ENCODE assay signal across 8 cellular contexts in the genomic region with DNA sequence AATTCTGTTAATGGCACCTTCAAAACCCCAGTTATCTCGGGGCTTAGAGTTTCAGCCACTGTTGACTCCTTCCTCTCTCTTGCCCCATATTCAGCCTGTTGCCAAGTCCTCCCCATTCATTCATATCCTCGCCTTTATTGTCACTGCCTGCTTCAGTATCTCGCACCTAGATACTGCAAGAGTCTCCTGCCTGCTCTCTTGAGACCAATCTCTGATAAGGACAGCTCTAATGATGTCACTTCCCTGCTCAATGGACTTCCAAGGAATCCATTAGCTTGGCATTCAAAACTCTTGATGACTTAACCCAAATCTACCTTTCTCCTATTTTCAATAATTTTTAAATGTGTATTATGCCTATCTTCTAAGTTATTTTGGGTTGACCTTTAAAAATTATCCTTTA. TPM values are rescaled to one million over a fixed set of nuclear protein-coding genes. Genes with fewer than 3 reads are reported as not detected.
DNase-seq lines count a peak whose midpoint lies in the region; ATAC-seq and TF ChIP-seq lines count a peak whose summit lies in the region.
"Had no signal": no experiment of that assay in that cellular context is flagged by ENCODE, and none has a peak within 500 bp of the region (broad histone marks: within the 10 kb centered on the region; RNA-seq: fewer than 3 reads in every experiment).

No MANE protein-coding gene starts in this region.

- BruUV-seq in HCT116 (replicated peaks; lab: Mats Ljungman, UMichigan): no TSS peak

- TF ChIP-seq RAD21 in HCT116 (IDR thresholded peaks at IDR 0.05; ENCODE audit: low read depth): no peak

- peaks cover 19% of the 10 kb centered on the region for H3K79me2 ChIP-seq in HCT116 (ENCODE audit: insufficient read depth, low read length)

- TF ChIP-seq CTCF in HCT116 (IDR thresholded peaks at IDR 0.05 in 2 of 3, conservative IDR thresholded peaks at IDR 0.05 in 1 of 3; ENCODE audit: borderline replicate concordance in 1 of 3, insufficient read depth in 1 of 3, low read depth in 2 of 3, low read length in 2 of 3) (no peak), WI38 (IDR thresholded peaks at IDR 0.05; ENCODE audit: low read depth, low read length) (no peak), fibroblast of villous mesenchyme (IDR thresholded peaks at IDR 0.05; ENCODE audit: insufficient read depth, low read depth, low read length) (no peak)

- H3K9me3 ChIP-seq in HCT116 (ENCODE audit: control insufficient read depth in 1 of 2, insufficient read depth in 1 of 2, low read depth in 1 of 2, low read length in 2 of 2) (no peaks in the 10 kb centered on the region), skeletal muscle satellite cell (replicated peaks; ENCODE audit: low read length) (no peaks in the 10 kb centered on the region)

- no peaks in the 10 kb centered on the region for H4K20me1 ChIP-seq in HCT116 (ENCODE audit: insufficient read depth)

- peak overlapping the region; percentile 72; the same call in 1 of the 2 replicates for H3K27ac ChIP-seq in HCT116 (ENCODE audit: low read depth, low read length)

- H3K4me3 ChIP-seq in HCT116 (replicated peaks in 1 of 2; ENCODE audit: low read depth in 1 of 2, low read length in 2 of 2) (peak overlapping the region; percentile 66 to 74), WI38 (ENCODE audit: low read depth, low read length) (peak overlapping the region; percentile 71), fibroblast of villous mesenchyme (ENCODE audit: low read depth, low read length) (peak overlapping the region; percentile 71), skeletal muscle satellite cell (ENCODE audit: low read length) (peak overlapping the region; percentile 93)

- H3K4me1 ChIP-seq in HCT116 (ENCODE audit: control insufficient read depth in 1 of 2, insufficient read depth in 2 of 2, low read length in 2 of 2) (peaks cover 3 to 14% of the 10 kb centered on the region in 2 experiments; a peak in 3 of 4 replicates), skeletal muscle satellite cell (ENCODE audit: control insufficient read depth, insufficient read depth, low read length) (peaks cover 9% of the 10 kb centered on the region)

- no peak for DNase-seq in HCT116 (ENCODE audit: low read depth, low spot score)
- no peak for DNase-seq in fibroblast of villous mesenchyme (ENCODE audit: low read depth)
- no peak for DNase-seq in cerebellar cortex (ENCODE audit: low spot score)

- no peak for TF ChIP-seq POLR2A in HCT116 (IDR thresholded peaks at IDR 0.05; ENCODE audit: borderline replicate concordance, extremely low read depth, insufficient read depth, insufficient read length)

- CTCF ChIA-PET in HCT116 (lab: Charles Lee): no interaction called here

- H3K27me3 ChIP-seq in HCT116 (ENCODE audit: insufficient read depth, low read length): no peaks in the 10 kb centered on the region
- no peaks in the 10 kb centered on the region for H3K27me3 ChIP-seq in skeletal muscle satellite cell (ENCODE audit: control insufficient read depth, insufficient read depth, low read length)
- H3K27me3 ChIP-seq: brain microvascular endothelial cell had no signal

- RAD21 ChIA-PET in HCT116 (lab: Charles Lee; ENCODE audit: low non-redundant PET in 1 of 2, low total read pairs in 2 of 2, uncharacterized antibody in 2 of 2, unreplicated experiment in 2 of 2): no interaction called here

- H2AFZ ChIP-seq in HCT116 (ENCODE audit: low read depth, low read length, poor library complexity, severe bottlenecking): no peak overlapping the region

- POLR2A ChIA-PET in HCT116 (lab: Charles Lee): interaction anchor here (1.7 to 1.9 kb wide), 2 partner anchors 8 to 16 kb away, joined by 4 to 8 read pairs; partner anchors contain the start of gene STEEP1

- H3K9me2 ChIP-seq in HCT116 (ENCODE audit: insufficient read depth): no peaks in the 10 kb centered on the region

- H3K9ac ChIP-seq in HCT116 (ENCODE audit: low read length) (peak overlapping the region; percentile 80), skeletal muscle satellite cell (ENCODE audit: low read depth, low read length) (peak overlapping the region; percentile 91)

- intact Hi-C loops in HCT116 (cut with micrococcal nuclease): no loop called here

- H3K4me2 ChIP-seq in HCT116 (ENCODE audit: low read length) (peak overlapping the region; percentile 82), skeletal muscle satellite cell (ENCODE audit: low read length) (peak overlapping the region; percentile 89)

- H3K36me3 ChIP-seq in HCT116 (ENCODE audit: control insufficient read depth in 1 of 2, insufficient read depth in 2 of 2, low read length in 2 of 2) (peaks cover 0 to 4% of the 10 kb centered on the region in 2 experiments; a peak in 2 of 4 replicates), skeletal muscle satellite cell (ENCODE audit: insufficient read depth, low read length) (peaks cover 7% of the 10 kb centered on the region)
- H3K36me3 ChIP-seq: brain microvascular endothelial cell had no signal

- ATAC-seq in HCT116: no peak
- ATAC-seq in HG03280 (IDR thresholded peaks at IDR 0.05; ENCODE audit: unreplicated experiment): no peak
- ATAC-seq in GM18520 (IDR thresholded peaks at IDR 0.05; ENCODE audit: unreplicated experiment): no peak

TF ChIP-seq in HCT116, 20 proteins besides CTCF, POLR2A, EP300 and RAD21 (continues in another document):
- TF ChIP-seq SRF (IDR thresholded peaks at IDR 0.05; ENCODE audit: low read depth) (no peak), SIN3A (IDR thresholded peaks at IDR 0.05; ENCODE audit: low read depth) (no peak), CBX3 (IDR thresholded peaks at IDR 0.05; ENCODE audit: low read depth) (no peak), ZNF274 (IDR thresholded peaks at IDR 0.05; ENCODE audit: low read depth, low read length) (no peak), ELF1 (IDR thresholded peaks at IDR 0.05; ENCODE audit: borderline replicate concordance, low read depth) (no peak), EZH2phosphoT487 (IDR thresholded peaks at IDR 0.05; ENCODE audit: borderline replicate concordance) (no peak), ZFX (IDR thresholded peaks at IDR 0.05) (no peak), TCF7L2 (IDR thresholded peaks at IDR 0.05; ENCODE audit: borderline replicate concordance, extremely low read depth, insufficient read depth, insufficient read length) (no peak), EGR1 (IDR thresholded peaks at IDR 0.05; ENCODE audit: low read depth) (no peak), ZBTB33 (IDR thresholded peaks at IDR 0.05; ENCODE audit: extremely low read depth, insufficient replicate concordance, low read length) (no peak)
- TF ChIP-seq, protein P1, sequence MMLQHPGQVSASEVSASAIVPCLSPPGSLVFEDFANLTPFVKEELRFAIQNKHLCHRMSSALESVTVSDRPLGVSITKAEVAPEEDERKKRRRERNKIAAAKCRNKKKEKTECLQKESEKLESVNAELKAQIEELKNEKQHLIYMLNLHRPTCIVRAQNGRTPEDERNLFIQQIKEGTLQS (IDR thresholded peaks at IDR 0.05): no peak
- TF ChIP-seq, protein P2, sequence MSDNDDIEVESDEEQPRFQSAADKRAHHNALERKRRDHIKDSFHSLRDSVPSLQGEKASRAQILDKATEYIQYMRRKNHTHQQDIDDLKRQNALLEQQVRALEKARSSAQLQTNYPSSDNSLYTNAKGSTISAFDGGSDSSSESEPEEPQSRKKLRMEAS (IDR thresholded peaks at IDR 0.05): no peak

RNA-seq across cellular contexts. Expression of gene UBE2A, which starts 1.1 kb away (rescaled TPM):
- 44.9 TPM for total RNA-seq in HCT116 (2021; ENCODE audit: unreplicated experiment)
- polyA plus RNA-seq in HCT116 (2012): 25.9 and 27.3 TPM in 2 replicates
- total RNA-seq in fibroblast of villous mesenchyme: 35.1 and 41.9 TPM in 2 replicates
- 29.9 and 33.0 TPM in 2 replicates for total RNA-seq in skeletal muscle satellite cell (2012; rRNA removed)

RNA-seq across cellular contexts. Expression of gene STEEP1, which starts 8.0 kb away (rescaled TPM):
- total RNA-seq in HCT116 (2021; ENCODE audit: unreplicated experiment): 28.2 TPM
- 20.4 and 27.1 TPM in 2 replicates for polyA plus RNA-seq in HCT116 (2012)
- 26.8 and 32.5 TPM in 2 replicates for total RNA-seq in fibroblast of villous mesenchyme
- 22.7 and 28.4 TPM in 2 replicates for total RNA-seq in skeletal muscle satellite cell (2012; rRNA removed)

RNA-seq across cellular contexts. Expression of gene NKRF, which starts 33.0 kb away (rescaled TPM):
- total RNA-seq in HCT116 (2021; ENCODE audit: unreplicated experiment) (22.8 TPM), fibroblast of villous mesenchyme (5.2 and 6.9 TPM in 2 replicates)
- 6.1 and 8.2 TPM in 2 replicates for polyA plus RNA-seq in HCT116 (2012)
- 6.1 and 7.6 TPM in 2 replicates for total RNA-seq in skeletal muscle satellite cell (2012; rRNA removed)
